Comparison of ENCODE assay signal across 26 cellular contexts in genomic region chr11:31915867-31916266, GRCh38.
"Had no signal": no experiment of that assay in that cellular context is flagged by ENCODE, and none has a peak within 500 bp of the region (broad histone marks: within the 10 kb centered on the region; RNA-seq: fewer than 3 reads in every experiment).

No MANE protein-coding gene starts in this region.

- H3K4me2 ChIP-seq: hepatocyte had no signal

- DNase-seq: dorsolateral prefrontal cortex; effector CD8-positive, alpha-beta T cell; foreskin keratinocyte; heart left ventricle; left colon; left ventricle myocardium superior; mesenchymal stem cell; naive thymus-derived CD4-positive, alpha-beta T cell; nucleus accumbens; right cardiac atrium; spleen; stimulated activated CD4-positive, alpha-beta T cell treated with anti-CD3 and anti-CD28 coated beads, Interleukin-15, amount 100 ng/mL, for 24 hours; stimulated activated CD4-positive, alpha-beta T cell treated with anti-CD3 and anti-CD28 coated beads, Interleukin-2, amount 100 ng/mL, for 48 hours; stimulated activated naive B cell treated with anti-CD40 and anti-IgM and Interleukin-4, amounts not matched to agents 10 μg/mL and 1 μg/mL and 100 μg/mL, for 72 hours; upper lobe of left lung; uterus had no signal

- H3K4me3 ChIP-seq: dorsolateral prefrontal cortex, esophagus muscularis mucosa, gastroesophageal sphincter, heart left ventricle, hepatocyte, prostate gland, skin epidermis, spleen, thoracic aorta, tibial nerve, upper lobe of left lung, uterus had no signal

- H3K4me3 Mint-ChIP-seq: mesothelial cell of epicardium; naive thymus-derived CD4-positive, alpha-beta T cell; nephron; stimulated activated naive B cell treated with anti-CD40 and anti-IgM and Interleukin-4, amounts not matched to agents 10 μg/mL and 1 μg/mL and 100 μg/mL, for 72 hours; stimulated activated naive CD8-positive, alpha-beta T cell treated with anti-CD3 and anti-CD28 coated beads, Interleukin-15, Interleukin-2, amounts not matched to agents 100 ng/mL and 50 ng/mL, for 24 hours had no signal

- H3K27ac Mint-ChIP-seq: mesothelial cell of epicardium; nephron; stimulated activated naive B cell treated with anti-CD40 and anti-IgM and Interleukin-4, amounts not matched to agents 10 μg/mL and 1 μg/mL and 100 μg/mL, for 72 hours; stimulated activated naive CD8-positive, alpha-beta T cell treated with anti-CD3 and anti-CD28 coated beads, Interleukin-15, Interleukin-2, amounts not matched to agents 100 ng/mL and 50 ng/mL, for 24 hours had no signal

- H3K27ac ChIP-seq: dorsolateral prefrontal cortex, esophagus muscularis mucosa, foreskin keratinocyte, gastroesophageal sphincter, heart left ventricle, hepatocyte, prostate gland, skin epidermis, spleen, thoracic aorta, tibial nerve, upper lobe of left lung, uterus had no signal

- H2AFZ ChIP-seq: hepatocyte had no signal

- H3K36me3 Mint-ChIP-seq: mesothelial cell of epicardium; naive thymus-derived CD4-positive, alpha-beta T cell; stimulated activated naive B cell treated with anti-CD40 and anti-IgM and Interleukin-4, amounts not matched to agents 10 μg/mL and 1 μg/mL and 100 μg/mL, for 72 hours had no signal

- H3K36me3 ChIP-seq: esophagus muscularis mucosa, gastroesophageal sphincter, heart left ventricle, prostate gland, spleen, thoracic aorta, tibial nerve, upper lobe of left lung, uterus had no signal

- H3K79me2 ChIP-seq: hepatocyte had no signal

- ATAC-seq: foreskin keratinocyte; gastroesophageal sphincter; heart left ventricle; left colon; left ventricle myocardium superior; naive thymus-derived CD4-positive, alpha-beta T cell; right cardiac atrium; stimulated activated naive B cell treated with anti-CD40 and anti-IgM and Interleukin-4, amounts not matched to agents 10 μg/mL and 1 μg/mL and 100 μg/mL, for 72 hours had no signal

- H3K9me3 Mint-ChIP-seq: mesothelial cell of epicardium, nephron had no signal

- H3K27me3 ChIP-seq: esophagus muscularis mucosa, foreskin keratinocyte, heart left ventricle, hepatocyte, tibial nerve, upper lobe of left lung, uterus had no signal

- H3K9me3 ChIP-seq: esophagus muscularis mucosa, gastroesophageal sphincter, heart left ventricle, prostate gland, spleen, thoracic aorta, tibial nerve, upper lobe of left lung, uterus had no signal

- H3K4me1 ChIP-seq: esophagus muscularis mucosa, foreskin keratinocyte, gastroesophageal sphincter, heart left ventricle, prostate gland, spleen, tibial nerve, upper lobe of left lung, uterus had no signal

- H3K4me1 Mint-ChIP-seq: mesothelial cell of epicardium; naive thymus-derived CD4-positive, alpha-beta T cell; nephron; stimulated activated naive B cell treated with anti-CD40 and anti-IgM and Interleukin-4, amounts not matched to agents 10 μg/mL and 1 μg/mL and 100 μg/mL, for 72 hours had no signal
